ENCODE assay signal across 17 cellular contexts in the genomic region with DNA sequence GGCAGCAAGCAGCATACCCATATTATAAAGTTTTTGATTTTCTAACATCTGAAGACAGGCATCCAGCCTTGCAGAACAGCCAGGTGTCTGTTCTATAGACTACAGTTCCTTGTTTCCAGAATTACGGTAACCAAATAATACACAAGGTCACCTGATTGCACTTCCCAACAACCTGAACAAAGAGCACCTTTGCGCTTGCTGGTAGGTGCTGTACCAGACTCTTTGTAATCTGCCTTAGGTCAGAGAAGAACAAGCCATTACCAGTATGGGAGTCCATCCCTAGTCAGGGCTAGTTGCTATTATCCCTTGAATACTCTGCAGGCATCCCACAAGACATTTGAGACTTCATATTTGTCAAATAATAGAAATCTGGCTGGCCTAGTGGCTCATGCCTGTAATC.
DNase-seq lines count a peak whose midpoint lies in the region; ATAC-seq, FAIRE-seq and TF ChIP-seq lines count a peak whose summit lies in the region.
"Had no signal": no experiment of that assay in that cellular context is flagged by ENCODE, and none has a peak within 500 bp of the region (broad histone marks: within the 10 kb centered on the region; RNA-seq: fewer than 3 reads in every experiment).

No MANE protein-coding gene starts in this region.

- no peak overlapping the region for H3K4me2 ChIP-seq in HepG2 (ENCODE audit: low read depth, low read length)

- 8% methylated on average over 2 of the region's 2 CpGs for WGBS in HepG2 (ENCODE audit: low lambda C conversion rate)
- WGBS in right lobe of liver (ENCODE audit: insufficient coverage, low coverage, low lambda C conversion rate, missing lambda C conversion rate) = 83% methylated on average over 2 of the region's 2 CpGs
- 81 to 92% methylated on average over 2 of the region's 2 CpGs for WGBS in gastroesophageal sphincter (ENCODE audit: low coverage in 1 of 2), 2 donors

- POLR2A ChIA-PET in HepG2 (lab: Yijun Ruan, JAX) = no interaction called here

- TF ChIP-seq RAD21 in HepG2 (CRISPR knock-in tag; IDR thresholded peaks at IDR 0.05) = no peak

- no peak overlapping the region for H3K9ac ChIP-seq in HepG2 (ENCODE audit: insufficient read depth, low read depth, low read length)

- intact Hi-C loops in HepG2 (cut with micrococcal nuclease; ENCODE audit: unreplicated experiment) = no loop called here
- intact Hi-C loops in right lobe of liver (cut with DNase I) = no loop called here
- intact Hi-C loops in sciatic nerve (cut with DNase I) = no loop called here

- no peak for FAIRE-seq in HepG2 (lab: Jason Lieb, UNC)

- in situ Hi-C loops in HepG2 (cut with HindIII; ENCODE audit: extremely low pct_ligation_motif_present, low pct_unique_long_range_greater_than_20kb) = no loop called here

- peak; percentile 85 for ATAC-seq in HepG2
- ATAC-seq in right lobe of liver = no peak
- ATAC-seq in gastroesophageal sphincter = no peak
- peak; percentile 15 for ATAC-seq in sciatic nerve
- ATAC-seq: foreskin keratinocyte had no signal

- TF ChIP-seq EP300 in HepG2 (IDR thresholded peaks at IDR 0.05; ENCODE audit: low read depth in 2 of 2, low read length in 2 of 2) = no peak
- no peak for TF ChIP-seq EP300 in HepG2 (CRISPR knock-in tag; IDR thresholded peaks at IDR 0.05; ENCODE audit: borderline replicate concordance)
- TF ChIP-seq EP300 in gastroesophageal sphincter (IDR thresholded peaks at IDR 0.05) = no peak

- H3K36me3 ChIP-seq in HepG2 (replicated peaks in 1 of 2; ENCODE audit: control insufficient read depth in 1 of 2, insufficient read depth in 2 of 2, low read length in 2 of 2) = no peaks in the 10 kb centered on the region
- no peaks in the 10 kb centered on the region for H3K36me3 ChIP-seq in right lobe of liver
- no peaks in the 10 kb centered on the region for H3K36me3 ChIP-seq in gastroesophageal sphincter
- H3K36me3 ChIP-seq: WERI-Rb-1 had no signal

- H4K20me1 ChIP-seq in HepG2 (ENCODE audit: insufficient read depth, low read length) = no peaks in the 10 kb centered on the region

- CTCF ChIA-PET in HepG2 (lab: Yijun Ruan, JAX; ENCODE audit: low intra/inter-chr PET ratio, low total read pairs) = no interaction called here

- DNase-seq in HepG2 (ENCODE audit: low spot score) (peak; percentile 24), right lobe of liver (no peak), sciatic nerve (ENCODE audit: low spot score) (no peak), HPDE6-E6E7 (ENCODE audit: extremely low spot score) (no peak), Ammon's horn (ENCODE audit: low spot score) (no peak), DMS114 treated with DMSO at 0.1 percent for 48 hours (lab: John Stamatoyannopoulos, UW; ENCODE audit: unreplicated experiment) (no peak), T-helper 1 cell (no peak)
- DNase-seq: activated gamma-delta T cell treated with Interleukin-2 at 50 U/mL for 16 hours; DMS153; foreskin keratinocyte; midbrain; NCI-H1048; NCI-H446 treated with DMSO at 0.1 percent for 48 hours; posterior cingulate gyrus; stimulated activated CD4-positive, alpha-beta T cell treated with anti-CD3 and anti-CD28 coated beads, Interleukin-2, amount 100 ng/mL, for 24 hours; WERI-Rb-1 had no signal

- no peaks in the 10 kb centered on the region for H3K9me3 ChIP-seq in HepG2 (ENCODE audit: low read length)
- no peaks in the 10 kb centered on the region for H3K9me3 ChIP-seq in right lobe of liver
- no peaks in the 10 kb centered on the region for H3K9me3 ChIP-seq in gastroesophageal sphincter

- H3K27me3 ChIP-seq in HepG2 (ENCODE audit: control insufficient read depth in 1 of 2, insufficient read depth in 2 of 2, low read length in 2 of 2) = no peaks in the 10 kb centered on the region
- no peaks in the 10 kb centered on the region for H3K27me3 ChIP-seq in right lobe of liver
- H3K27me3 ChIP-seq in gastroesophageal sphincter = no peaks in the 10 kb centered on the region
- H3K27me3 ChIP-seq: foreskin keratinocyte had no signal

- no TSS peak for BruUV-seq in HepG2 (replicated peaks; lab: Mats Ljungman, UMichigan)

- no peak overlapping the region for H3K4me3 ChIP-seq in HepG2 (replicated peaks in 1 of 3; ENCODE audit: insufficient read depth in 1 of 3, low read depth in 2 of 3, low read length in 3 of 3)
- no peak overlapping the region for H3K4me3 ChIP-seq in right lobe of liver
- no peak overlapping the region for H3K4me3 ChIP-seq in gastroesophageal sphincter

- TF ChIP-seq CTCF in HepG2 (CRISPR knock-in tag; IDR thresholded peaks at IDR 0.05) = no peak
- no peak for TF ChIP-seq CTCF in right lobe of liver (IDR thresholded peaks at IDR 0.05)
- TF ChIP-seq CTCF in gastroesophageal sphincter (IDR thresholded peaks at IDR 0.05) = no peak

- peaks cover 20% of the 10 kb centered on the region for H3K4me1 ChIP-seq in HepG2 (ENCODE audit: insufficient read depth, low read length)
- H3K4me1 ChIP-seq in right lobe of liver = no peaks in the 10 kb centered on the region
- H3K4me1 ChIP-seq in gastroesophageal sphincter = peaks cover 19 to 79% (median 33%) of the 10 kb centered on the region in 3 donors
- H3K4me1 ChIP-seq: foreskin keratinocyte had no signal

- no peak overlapping the region for H2AFZ ChIP-seq in HepG2 (ENCODE audit: low read length)

- H3K79me2 ChIP-seq in HepG2 (ENCODE audit: insufficient read depth, low read length) = no peaks in the 10 kb centered on the region

- TF ChIP-seq POLR2A in HepG2 (IDR thresholded peaks at IDR 0.05; ENCODE audit: insufficient read depth in 1 of 2, low read depth in 2 of 2, low read length in 2 of 2) (no peak), right lobe of liver (IDR thresholded peaks at IDR 0.05) (no peak), gastroesophageal sphincter (IDR thresholded peaks at IDR 0.05) (no peak)

- no peak overlapping the region for H3K27ac ChIP-seq in HepG2 (ENCODE audit: extremely low read length, insufficient read depth, low read length)
- H3K27ac ChIP-seq in right lobe of liver = peak overlapping the region in 1 of 3 donors; percentile 5
- peak overlapping the region in 3 of 4 donors; percentile 70 to 74 (median 71) for H3K27ac ChIP-seq in gastroesophageal sphincter
- H3K27ac ChIP-seq: foreskin keratinocyte, WERI-Rb-1 had no signal

TF ChIP-seq in HepG2, 621 proteins besides CTCF, POLR2A, EP300 and RAD21 (continues in another document):
- TF ChIP-seq PITX1 (CRISPR knock-in tag; IDR thresholded peaks at IDR 0.05) (no peak), ZEB1 (IDR thresholded peaks at IDR 0.05; ENCODE audit: insufficient replicate concordance, low read depth) (peak; percentile 47), SOX5 (CRISPR knock-in tag; IDR thresholded peaks at IDR 0.05; ENCODE audit: borderline replicate concordance) (peak; percentile 50; the same call in 1 of the 2 replicates), MIXL1 (CRISPR knock-in tag; IDR thresholded peaks at IDR 0.05) (0 out of 2 replicates have a peak, but pooled peaks have one; percentile 18), ZNF644 (CRISPR knock-in tag; IDR thresholded peaks at IDR 0.05; ENCODE audit: low read depth) (peak; percentile 40; the same call in 1 of the 2 replicates), HNF4A (CRISPR knock-in tag; IDR thresholded peaks at IDR 0.05) (peak; percentile 33; the same call in 1 of the 2 replicates), SOX6 (IDR thresholded peaks at IDR 0.05) (no peak), SOX6 (CRISPR knock-in tag; IDR thresholded peaks at IDR 0.05) (peak; percentile 42; the same call in 1 of the 2 replicates)
- TF ChIP-seq, protein P1, sequence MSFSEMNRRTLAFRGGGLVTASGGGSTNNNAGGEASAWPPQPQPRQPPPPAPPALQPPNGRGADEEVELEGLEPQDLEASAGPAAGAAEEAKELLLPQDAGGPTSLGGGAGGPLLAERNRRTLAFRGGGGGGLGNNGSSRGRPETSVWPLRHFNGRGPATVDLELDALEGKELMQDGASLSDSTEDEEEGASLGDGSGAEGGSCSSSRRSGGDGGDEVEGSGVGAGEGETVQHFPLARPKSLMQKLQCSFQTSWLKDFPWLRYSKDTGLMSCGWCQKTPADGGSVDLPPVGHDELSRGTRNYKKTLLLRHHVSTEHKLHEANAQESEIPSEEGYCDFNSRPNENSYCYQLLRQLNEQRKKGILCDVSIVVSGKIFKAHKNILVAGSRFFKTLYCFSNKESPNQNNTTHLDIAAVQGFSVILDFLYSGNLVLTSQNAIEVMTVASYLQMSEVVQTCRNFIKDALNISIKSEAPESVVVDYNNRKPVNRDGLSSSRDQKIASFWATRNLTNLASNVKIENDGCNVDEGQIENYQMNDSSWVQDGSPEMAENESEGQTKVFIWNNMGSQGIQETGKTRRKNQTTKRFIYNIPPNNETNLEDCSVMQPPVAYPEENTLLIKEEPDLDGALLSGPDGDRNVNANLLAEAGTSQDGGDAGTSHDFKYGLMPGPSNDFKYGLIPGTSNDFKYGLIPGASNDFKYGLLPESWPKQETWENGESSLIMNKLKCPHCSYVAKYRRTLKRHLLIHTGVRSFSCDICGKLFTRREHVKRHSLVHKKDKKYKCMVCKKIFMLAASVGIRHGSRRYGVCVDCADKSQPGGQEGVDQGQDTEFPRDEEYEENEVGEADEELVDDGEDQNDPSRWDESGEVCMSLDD (CRISPR knock-in tag; IDR thresholded peaks at IDR 0.05; ENCODE audit: borderline replicate concordance) = no peak
- TF ChIP-seq, protein P2, sequence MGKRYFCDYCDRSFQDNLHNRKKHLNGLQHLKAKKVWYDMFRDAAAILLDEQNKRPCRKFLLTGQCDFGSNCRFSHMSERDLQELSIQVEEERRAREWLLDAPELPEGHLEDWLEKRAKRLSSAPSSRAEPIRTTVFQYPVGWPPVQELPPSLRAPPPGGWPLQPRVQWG (CRISPR knock-in tag; IDR thresholded peaks at IDR 0.05; ENCODE audit: borderline replicate concordance, low read depth) = no peak

Comparison
In these comparisons a context has a peak if more than half of its experiments do, and no peak if none do; other contexts are left out.
1. ATAC-seq: peak in HepG2 (single experiment) and sciatic nerve (single experiment); none in right lobe of liver (0 of 4) and gastroesophageal sphincter (single experiment).